8 cellular contexts compared by ENCODE assay signal in the genomic region with DNA sequence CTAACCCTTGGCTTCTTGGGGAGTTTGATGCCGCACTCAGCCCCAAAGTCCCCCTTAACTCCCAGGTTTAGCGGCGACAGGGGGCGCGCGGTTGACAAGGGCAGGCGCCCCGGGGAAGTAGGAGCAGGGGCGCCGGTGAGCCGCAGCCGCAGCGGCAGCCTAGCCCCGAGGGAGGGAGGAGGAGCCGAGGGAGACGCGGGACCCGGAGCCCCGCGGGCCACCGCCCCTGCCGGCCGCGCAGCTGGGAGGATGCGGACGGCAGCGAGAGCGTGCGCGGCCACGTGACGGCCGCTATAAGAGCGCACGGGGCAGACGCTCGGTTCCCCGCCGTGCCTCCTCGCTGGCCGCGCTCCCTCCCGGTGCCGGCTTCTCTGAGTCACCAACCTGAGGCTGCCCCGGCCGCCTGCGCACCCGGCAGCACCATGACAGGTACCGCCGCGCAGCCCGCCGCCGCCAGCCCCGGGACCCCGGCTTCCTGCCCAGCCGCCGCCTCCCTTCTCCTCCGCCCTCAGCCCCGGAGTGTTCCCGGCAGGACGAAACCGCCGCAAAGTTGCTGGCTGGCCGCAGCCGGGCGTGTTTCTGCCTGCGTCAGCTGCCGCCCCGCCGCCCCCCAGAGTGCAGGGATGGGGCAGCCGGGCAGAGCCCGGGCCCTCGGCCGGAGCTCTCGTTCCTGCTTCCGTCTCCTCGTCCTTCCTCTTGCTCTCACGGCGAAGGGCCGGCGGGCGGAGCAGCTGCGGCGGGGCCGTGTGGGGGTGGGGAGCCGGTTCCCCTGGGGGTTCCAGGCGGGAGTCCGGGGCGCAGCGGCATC.
DNase-seq lines count a peak whose midpoint lies in the region; ATAC-seq and TF ChIP-seq lines count a peak whose summit lies in the region.

Gene GYG1 (plus strand): TSS at position 322 of the 808 bp plus-strand sequence. CDS start 101 bp downstream, at position 423.

- peak; percentile 73 for ATAC-seq in HG03378 (IDR thresholded peaks at IDR 0.05; ENCODE audit: unreplicated experiment)

- H3K27ac ChIP-seq in BLaER1 treated with 17β-estradiol and CSF1 and Interleukin-3, amounts not matched to agents 10 nM and 100 nM, result peak within 1 kb of the TSS; percentile 85 to 97 (median 90)
- peak within 1 kb of the TSS; percentile 74 for H3K27ac ChIP-seq in effector memory CD4-positive, alpha-beta T cell (ENCODE audit: insufficient read depth, low read length, poor library complexity, severe bottlenecking)

- peaks cover 25 to 32% (median 26%) of the 10 kb centered on the region in 11 experiments for H3K36me3 ChIP-seq in BLaER1 treated with 17β-estradiol and CSF1 and Interleukin-3, amounts not matched to agents 10 nM and 100 nM
- H3K36me3 ChIP-seq in effector memory CD4-positive, alpha-beta T cell (ENCODE audit: control insufficient read depth, insufficient read depth, low read length), result no peaks in the 10 kb centered on the region

- H4K20me1 ChIP-seq in BLaER1 treated with 17β-estradiol and CSF1 and Interleukin-3, amounts not matched to agents 10 nM and 100 nM, result peaks cover 0 to 27% (median 4%) of the 10 kb centered on the region in 11 experiments; a peak in 8 of 22 replicates

- DNase-seq in NCI-H774 (lab: John Stamatoyannopoulos, UW) (peak; percentile 87), medulla oblongata (ENCODE audit: extremely low spot score) (peak; percentile 86)
- DNase-seq in activated CD8-positive, alpha-beta memory T cell treated with anti-CD3 and anti-CD28 coated beads for 24 hours, result peak; percentile 90
- DNase-seq in effector memory CD4-positive, alpha-beta T cell, result peak; percentile 72 to 82 (median 75)
- DNase-seq in stimulated activated CD8-positive, alpha-beta memory T cell treated with anti-CD3 and anti-CD28 coated beads, Interleukin-12 subunit alpha, Interleukin-12 subunit beta, amount 100 ng/mL, for 24 hours (ENCODE audit: extremely low read depth), result peak; percentile 52

- H3K4me2 ChIP-seq in BLaER1 treated with 17β-estradiol and CSF1 and Interleukin-3, amounts not matched to agents 10 nM and 100 nM, result peak within 1 kb of the TSS; percentile 71 to 93 (median 82)

- peak within 1 kb of the TSS; percentile 86 to 94 (median 91) for H3K9ac ChIP-seq in BLaER1 treated with 17β-estradiol and CSF1 and Interleukin-3, amounts not matched to agents 10 nM and 100 nM

- H3K4me3 ChIP-seq in BLaER1 treated with 17β-estradiol and CSF1 and Interleukin-3, amounts not matched to agents 10 nM and 100 nM, result peak within 1 kb of the TSS; percentile 74 to 93 (median 84)
- H3K4me3 ChIP-seq in effector memory CD4-positive, alpha-beta T cell (ENCODE audit: insufficient read depth, low read depth, low read length, poor library complexity, severe bottlenecking), result peak within 1 kb of the TSS; percentile 83

- peak; percentile 96 for TF ChIP-seq POLR2A in GM19099 (IDR thresholded peaks at IDR 0.05; ENCODE audit: extremely low read depth, insufficient read length, low read depth)

- no peaks in the 10 kb centered on the region for H3K9me3 ChIP-seq in BLaER1 treated with 17β-estradiol and CSF1 and Interleukin-3, amounts not matched to agents 10 nM and 100 nM (replicated peaks in 1 of 11)
- no peaks in the 10 kb centered on the region for H3K9me3 ChIP-seq in effector memory CD4-positive, alpha-beta T cell (ENCODE audit: control insufficient read depth, low read length)

- no peaks in the 10 kb centered on the region for H3K27me3 ChIP-seq in BLaER1 treated with 17β-estradiol and CSF1 and Interleukin-3, amounts not matched to agents 10 nM and 100 nM
- H3K27me3 ChIP-seq in effector memory CD4-positive, alpha-beta T cell (replicated peaks; ENCODE audit: control insufficient read depth, insufficient read depth, low read length, poor library complexity, severe bottlenecking), result no peaks in the 10 kb centered on the region

- H3K4me1 ChIP-seq in BLaER1 treated with 17β-estradiol and CSF1 and Interleukin-3, amounts not matched to agents 10 nM and 100 nM, result peaks cover 20 to 42% (median 29%) of the 10 kb centered on the region in 10 experiments
- H3K4me1 ChIP-seq in effector memory CD4-positive, alpha-beta T cell (ENCODE audit: control insufficient read depth, insufficient read depth, low read length, poor library complexity, severe bottlenecking), result peaks cover 17% of the 10 kb centered on the region

Comparison
In these comparisons a context has a peak if more than half of its experiments do, and no peak if none do; other contexts are left out.
1. Peak in every context shown above with its lines: DNase-seq, ATAC-seq, H3K4me3 ChIP-seq and H3K27ac ChIP-seq.